Comparison of ENCODE assay signal across 19 cellular contexts in genomic region chr17:77580531-77580930, GRCh38.
DNase-seq lines count a peak whose midpoint lies in the region; ATAC-seq and TF ChIP-seq lines count a peak whose summit lies in the region.
"Had no signal": no experiment of that assay in that cellular context is flagged by ENCODE, and none has a peak within 500 bp of the region (broad histone marks: within the 10 kb centered on the region; RNA-seq: fewer than 3 reads in every experiment).

No MANE protein-coding gene starts in this region.

- no peak overlapping the region for H3K27ac ChIP-seq in ascending aorta
- H3K27ac ChIP-seq: C4-2B had no signal

- H3K27me3 Mint-ChIP-seq in central memory CD8-positive, alpha-beta T cell, result peaks cover 32% of the 10 kb centered on the region
- peaks cover 32% of the 10 kb centered on the region for H3K27me3 Mint-ChIP-seq in activated CD8-positive, alpha-beta memory T cell treated with anti-CD3 and anti-CD28 coated beads, Interleukin-2, amount 10 ng/mL, durations not matched to agents 7 days and 5 days

- no peaks in the 10 kb centered on the region for H3K4me1 Mint-ChIP-seq in central memory CD8-positive, alpha-beta T cell
- H3K4me1 Mint-ChIP-seq in activated CD8-positive, alpha-beta memory T cell treated with anti-CD3 and anti-CD28 coated beads, Interleukin-2, amount 10 ng/mL, durations not matched to agents 7 days and 5 days, result peaks cover 6% of the 10 kb centered on the region
- H3K4me1 Mint-ChIP-seq: H9 had no signal

- H3K4me1 ChIP-seq in ascending aorta, result peaks cover 0 to 2% of the 10 kb centered on the region in 2 donors

- no peak for TF ChIP-seq CTCF in ascending aorta (IDR thresholded peaks at IDR 0.05)

- peak overlapping the region; percentile 33 for H3K27ac Mint-ChIP-seq in central memory CD8-positive, alpha-beta T cell (ENCODE audit: low read depth)
- no peak overlapping the region for H3K27ac Mint-ChIP-seq in activated CD8-positive, alpha-beta memory T cell treated with anti-CD3 and anti-CD28 coated beads, Interleukin-2, amount 10 ng/mL, durations not matched to agents 7 days and 5 days
- H3K27ac Mint-ChIP-seq: H9, HFFc6 had no signal

- no peaks in the 10 kb centered on the region for H3K9me3 ChIP-seq in ascending aorta

- no peaks in the 10 kb centered on the region for H3K9me3 Mint-ChIP-seq in central memory CD8-positive, alpha-beta T cell
- no peaks in the 10 kb centered on the region for H3K9me3 Mint-ChIP-seq in activated CD8-positive, alpha-beta memory T cell treated with anti-CD3 and anti-CD28 coated beads, Interleukin-2, amount 10 ng/mL, durations not matched to agents 7 days and 5 days (ENCODE audit: low read depth)
- H3K9me3 Mint-ChIP-seq: H9, HFFc6 had no signal

- intact Hi-C loops in ascending aorta (cut with DNase I), result no loop called here

- CTCF ChIA-PET in activated CD8-positive, alpha-beta memory T cell treated with anti-CD3 and anti-CD28 coated beads, Interleukin-2, amount 10 ng/mL, durations not matched to agents 7 days and 5 days (lab: Charles Lee), result no interaction called here

- H3K4me3 ChIP-seq in ascending aorta, result no peak overlapping the region
- H3K4me3 ChIP-seq: GM12878 had no signal

- no peaks in the 10 kb centered on the region for H3K36me3 ChIP-seq in ascending aorta

- no peak overlapping the region for H3K4me3 Mint-ChIP-seq in central memory CD8-positive, alpha-beta T cell
- no peak overlapping the region for H3K4me3 Mint-ChIP-seq in activated CD8-positive, alpha-beta memory T cell treated with anti-CD3 and anti-CD28 coated beads, Interleukin-2, amount 10 ng/mL, durations not matched to agents 7 days and 5 days
- H3K4me3 Mint-ChIP-seq: H9, HFFc6 had no signal

- peak; percentile 17 for DNase-seq in activated effector memory CD4-positive, alpha-beta T cell treated with anti-CD3 and anti-CD28 coated beads, Interleukin-2, amount 50 U/mL, for 16 hours
- no peak for DNase-seq in activated effector memory CD4-positive, alpha-beta T cell treated with Interleukin-2 at 50 U/mL for 16 hours
- no peak for DNase-seq in central memory CD8-positive, alpha-beta T cell (ENCODE audit: low spot score in 2 of 2)
- DNase-seq in mesenteric fat pad (ENCODE audit: low spot score), result peak; percentile 69
- DNase-seq in GDM1 (lab: John Stamatoyannopoulos, UW), result no peak
- DNase-seq in activated CD8-positive, alpha-beta memory T cell treated with anti-CD3 and anti-CD28 coated beads, Interleukin-2, amount 10 ng/mL, durations not matched to agents 7 days and 5 days, result no peak
- DNase-seq in ascending aorta (ENCODE audit: low spot score in 2 of 2), result no peak
- DNase-seq: AML-193, H9, HFFc6, Karpas-422, MV-4-11, NCI-H1105 treated with DMSO at 0.1 percent for 48 hours, NCI-H2081, NCI-H2171 treated with DMSO at 0.1 percent for 48 hours, NCI-H526 treated with DMSO at 0.1 percent for 48 hours, Right ventricle myocardium superior had no signal

- H3K27me3 ChIP-seq in ascending aorta, result no peaks in the 10 kb centered on the region

- ATAC-seq in central memory CD8-positive, alpha-beta T cell (replicated peaks; ENCODE audit: extremely low read depth, poor library complexity, severe bottlenecking), result no peak
- ATAC-seq in activated CD8-positive, alpha-beta memory T cell treated with anti-CD3 and anti-CD28 coated beads, Interleukin-2, amount 10 ng/mL, durations not matched to agents 7 days and 5 days, result no peak
- ATAC-seq: GM12878 had no signal

- H3K36me3 Mint-ChIP-seq in central memory CD8-positive, alpha-beta T cell (ENCODE audit: insufficient read depth), result peaks cover 2% of the 10 kb centered on the region
- no peaks in the 10 kb centered on the region for H3K36me3 Mint-ChIP-seq in activated CD8-positive, alpha-beta memory T cell treated with anti-CD3 and anti-CD28 coated beads, Interleukin-2, amount 10 ng/mL, durations not matched to agents 7 days and 5 days

Comparison
In these comparisons a context has a peak if more than half of its experiments do, and no peak if none do; other contexts are left out.
1. DNase-seq: peak in activated effector memory CD4-positive, alpha-beta T cell treated with anti-CD3 and anti-CD28 coated beads, Interleukin-2, amount 50 U/mL, for 16 hours (single experiment) and mesenteric fat pad (single experiment); none in activated effector memory CD4-positive, alpha-beta T cell treated with Interleukin-2 at 50 U/mL for 16 hours (single experiment), central memory CD8-positive, alpha-beta T cell (0 of 2), GDM1 (single experiment), activated CD8-positive, alpha-beta memory T cell treated with anti-CD3 and anti-CD28 coated beads, Interleukin-2, amount 10 ng/mL, durations not matched to agents 7 days and 5 days (single experiment) and ascending aorta (0 of 2).